ENCODE assay signal across 16 cellular contexts in the genomic region with DNA sequence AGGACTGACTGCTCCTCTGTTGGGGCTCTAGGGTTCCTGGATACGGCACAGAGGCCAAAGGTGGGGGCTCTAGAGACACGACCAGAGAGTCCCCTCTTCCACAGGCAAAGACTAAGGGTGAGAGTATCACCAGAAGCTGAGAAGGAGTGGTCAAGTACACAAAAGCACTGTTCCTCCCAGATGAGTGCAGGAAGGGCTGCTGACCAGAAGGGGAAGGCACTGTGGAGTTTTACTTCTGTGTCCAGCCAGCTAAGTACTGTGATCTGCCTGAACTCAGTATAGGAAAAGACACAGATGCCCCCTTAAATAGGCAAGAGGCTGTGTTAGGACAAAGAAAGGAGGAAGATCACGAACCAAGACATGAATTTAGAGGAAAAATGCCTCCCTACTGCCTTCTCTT.
"Had no signal": no experiment of that assay in that cellular context is flagged by ENCODE, and none has a peak within 500 bp of the region (broad histone marks: within the 10 kb centered on the region; RNA-seq: fewer than 3 reads in every experiment).

No MANE protein-coding gene starts in this region.

- H3K4me1 ChIP-seq: breast epithelium, testis had no signal

- H3K4me1 Mint-ChIP-seq: activated CD4-positive, alpha-beta memory T cell treated with anti-CD3 and anti-CD28 coated beads, Interleukin-2, amount 10 ng/mL, durations not matched to agents 7 days and 5 days; activated CD4-positive, alpha-beta T cell treated with anti-CD3 and anti-CD28 coated beads for 36 hours; activated naive CD8-positive, alpha-beta T cell treated with anti-CD3 and anti-CD28 coated beads for 36 hours had no signal

- H3K4me3 ChIP-seq: breast epithelium, testis had no signal

- H3K36me3 ChIP-seq: breast epithelium had no signal

- FAIRE-seq: endometrium, islet of Langerhans had no signal

- DNase-seq: activated CD4-positive, alpha-beta memory T cell treated with anti-CD3 and anti-CD28 coated beads, Interleukin-2, amount 10 ng/mL, durations not matched to agents 7 days and 5 days; activated CD4-positive, alpha-beta T cell treated with anti-CD3 and anti-CD28 coated beads for 36 hours; activated gamma-delta T cell treated with Interleukin-2 at 50 U/mL for 16 hours; activated naive CD8-positive, alpha-beta T cell treated with anti-CD3 and anti-CD28 coated beads for 36 hours; activated T-cell treated with anti-CD3 and anti-CD28 coated beads, Interleukin-2, amount 50 U/mL, for 72 hours; stimulated activated CD4-positive, alpha-beta T cell treated with anti-CD3 and anti-CD28 coated beads, Interleukin-15, amount 100 ng/mL, for 24 hours; stimulated activated CD4-positive, alpha-beta T cell treated with anti-CD3 and anti-CD28 coated beads, Interleukin-4, amount 100 ng/mL, for 24 hours; testis had no signal

- H3K27me3 ChIP-seq: breast epithelium, testis had no signal

- H3K9me3 ChIP-seq: breast epithelium, testis had no signal

- H3K27ac ChIP-seq: breast epithelium, testis had no signal

- H3K36me3 Mint-ChIP-seq: activated naive CD8-positive, alpha-beta T cell treated with anti-CD3 and anti-CD28 coated beads for 36 hours had no signal

- H3K27me3 Mint-ChIP-seq: activated CD4-positive, alpha-beta memory T cell treated with anti-CD3 and anti-CD28 coated beads, Interleukin-2, amount 10 ng/mL, durations not matched to agents 7 days and 5 days; activated CD4-positive, alpha-beta T cell treated with anti-CD3 and anti-CD28 coated beads for 36 hours; activated naive CD8-positive, alpha-beta T cell treated with anti-CD3 and anti-CD28 coated beads for 36 hours; natural killer cell treated with Interleukin-12 subunit alpha and Interleukin-12 subunit beta and Interleukin-15 and Interleukin-18, amount 100 ng/mL, for 72 hours; stimulated activated naive CD8-positive, alpha-beta T cell treated with anti-CD3 and anti-CD28 coated beads, Interleukin-15, Interleukin-2, amounts not matched to agents 100 ng/mL and 50 ng/mL, for 24 hours had no signal

- H3K27ac Mint-ChIP-seq: activated CD4-positive, alpha-beta memory T cell treated with anti-CD3 and anti-CD28 coated beads, Interleukin-2, amount 10 ng/mL, durations not matched to agents 7 days and 5 days; activated CD4-positive, alpha-beta T cell treated with anti-CD3 and anti-CD28 coated beads for 36 hours; activated naive CD8-positive, alpha-beta T cell treated with anti-CD3 and anti-CD28 coated beads for 36 hours; activated T-cell treated with anti-CD3 and anti-CD28 coated beads, Interleukin-2, amount 50 U/mL, for 72 hours; natural killer cell treated with Interleukin-12 subunit alpha and Interleukin-12 subunit beta and Interleukin-15 and Interleukin-18, amount 100 ng/mL, for 72 hours; stimulated activated naive CD8-positive, alpha-beta T cell treated with anti-CD3 and anti-CD28 coated beads, Interleukin-15, Interleukin-2, amounts not matched to agents 100 ng/mL and 50 ng/mL, for 24 hours; T-helper 2 cell treated with Interferon-gamma antibody and Interleukin-4, amounts not matched to agents 5 μg/mL and 100 μg/mL, for 36 hours had no signal

- H3K4me3 Mint-ChIP-seq: activated CD4-positive, alpha-beta memory T cell treated with anti-CD3 and anti-CD28 coated beads, Interleukin-2, amount 10 ng/mL, durations not matched to agents 7 days and 5 days; activated CD4-positive, alpha-beta T cell treated with anti-CD3 and anti-CD28 coated beads for 36 hours; activated naive CD8-positive, alpha-beta T cell treated with anti-CD3 and anti-CD28 coated beads for 36 hours; activated T-cell treated with anti-CD3 and anti-CD28 coated beads, Interleukin-2, amount 50 U/mL, for 72 hours; natural killer cell treated with Interleukin-12 subunit alpha and Interleukin-12 subunit beta and Interleukin-15 and Interleukin-18, amount 100 ng/mL, for 72 hours; stimulated activated naive CD8-positive, alpha-beta T cell treated with anti-CD3 and anti-CD28 coated beads, Interleukin-15, Interleukin-2, amounts not matched to agents 100 ng/mL and 50 ng/mL, for 24 hours; T-helper 2 cell treated with Interferon-gamma antibody and Interleukin-4, amounts not matched to agents 5 μg/mL and 100 μg/mL, for 36 hours had no signal

- ATAC-seq: activated CD4-positive, alpha-beta T cell treated with anti-CD3 and anti-CD28 coated beads for 36 hours; activated T-cell treated with anti-CD3 and anti-CD28 coated beads, Interleukin-2, amount 50 U/mL, for 72 hours; esophagus mucosa; left lobe of liver; natural killer cell treated with Interleukin-12 subunit alpha and Interleukin-12 subunit beta and Interleukin-15 and Interleukin-18, amount 100 ng/mL, for 72 hours had no signal

- H3K9me3 Mint-ChIP-seq: activated CD4-positive, alpha-beta memory T cell treated with anti-CD3 and anti-CD28 coated beads, Interleukin-2, amount 10 ng/mL, durations not matched to agents 7 days and 5 days; activated naive CD8-positive, alpha-beta T cell treated with anti-CD3 and anti-CD28 coated beads for 36 hours; activated T-cell treated with anti-CD3 and anti-CD28 coated beads, Interleukin-2, amount 50 U/mL, for 72 hours; natural killer cell treated with Interleukin-12 subunit alpha and Interleukin-12 subunit beta and Interleukin-15 and Interleukin-18, amount 100 ng/mL, for 72 hours; stimulated activated naive CD8-positive, alpha-beta T cell treated with anti-CD3 and anti-CD28 coated beads, Interleukin-15, Interleukin-2, amounts not matched to agents 100 ng/mL and 50 ng/mL, for 24 hours; T-helper 2 cell treated with Interferon-gamma antibody and Interleukin-4, amounts not matched to agents 5 μg/mL and 100 μg/mL, for 36 hours had no signal
